Comparison of ENCODE assay signal across 27 cellular contexts in the genomic region with DNA sequence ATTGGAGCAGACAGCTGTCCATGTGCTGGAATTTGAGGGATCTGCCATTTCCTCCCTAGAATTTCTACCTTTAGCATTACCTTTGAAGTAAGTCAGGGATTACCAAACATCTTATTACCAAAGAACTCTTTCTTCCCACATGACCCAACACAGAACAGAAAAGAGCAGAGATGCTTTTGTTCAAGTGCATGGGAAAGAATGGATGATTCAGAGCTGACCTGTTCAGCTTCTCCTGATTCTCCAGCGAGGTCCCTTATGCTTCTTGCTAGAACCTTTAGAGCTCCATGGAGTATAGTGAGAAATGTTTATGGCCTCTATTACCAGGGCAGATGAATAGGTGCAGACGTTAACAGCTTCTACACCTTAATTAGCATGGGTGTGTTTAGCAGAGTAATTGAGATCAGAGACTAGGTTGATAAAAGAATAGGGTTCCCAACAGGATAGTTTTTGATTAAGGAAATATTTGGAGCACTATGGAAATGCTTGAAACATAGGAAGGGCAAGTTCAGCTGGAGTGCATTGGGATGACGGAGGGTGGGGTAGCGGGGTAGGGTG.
"Had no signal": no experiment of that assay in that cellular context is flagged by ENCODE, and none has a peak within 500 bp of the region (broad histone marks: within the 10 kb centered on the region; RNA-seq: fewer than 3 reads in every experiment).

No MANE protein-coding gene starts in this region.

- FAIRE-seq: K562 had no signal

- H3K4me1 ChIP-seq: SJCRH30 had no signal

- H3K36me3 ChIP-seq: SJCRH30, WERI-Rb-1 had no signal

- H3K4me3 ChIP-seq: K562, SJCRH30 had no signal

- H3K27ac ChIP-seq: SJCRH30, WERI-Rb-1 had no signal

- H3K9me3 ChIP-seq: SJCRH30, SK-N-SH had no signal

- DNase-seq: activated CD4-positive, alpha-beta T cell treated with anti-CD3 and anti-CD28 coated beads for 4 hours; activated CD8-positive, alpha-beta memory T cell treated with anti-CD3 and anti-CD28 coated beads, Interleukin-2, amount 50 U/mL, for 4 hours; activated CD8-positive, alpha-beta T cell treated with anti-CD3 and anti-CD28 coated beads for 36 hours; activated gamma-delta T cell treated with Interleukin-2 at 50 U/mL for 16 hours; activated naive CD4-positive, alpha-beta T cell treated with anti-CD3 and anti-CD28 coated beads, Interleukin-2, amount 10 ng/mL, durations not matched to agents 7 days and 5 days; activated naive CD8-positive, alpha-beta T cell treated with anti-CD3 and anti-CD28 coated beads for 36 hours; activated T-cell treated with anti-CD3 and anti-CD28 coated beads, Interleukin-2, amount 50 U/mL, for 72 hours; caudate nucleus; Karpas-422; NCI-H1048; NCI-H146; NCI-H187 treated with DMSO at 0.1 percent for 48 hours; NCI-H2171; NCI-H2227 treated with DMSO at 0.1 percent for 48 hours; NCI-H446 treated with DMSO at 0.1 percent for 48 hours; NCI-H524 treated with DMSO at 0.1 percent for 48 hours; NCI-H82; OCI-M1; Right ventricle myocardium superior; RPMI8226; SJCRH30; SK-N-SH; T-helper 1 cell; WERI-Rb-1 had no signal

- ATAC-seq: activated CD4-positive, CD25-positive, alpha-beta regulatory T cell treated with anti-CD3 and anti-CD28 coated beads, Interleukin-2, amount 50 U/mL, for 24 hours; activated CD8-positive, alpha-beta T cell treated with anti-CD3 and anti-CD28 coated beads for 36 hours; activated T-cell treated with anti-CD3 and anti-CD28 coated beads, Interleukin-2, amount 50 U/mL, for 72 hours; K562; Panc1 had no signal

- H3K9ac ChIP-seq: SK-N-SH had no signal

- H3K4me2 ChIP-seq: SK-N-SH had no signal
